ENCODE assay signal across 19 cellular contexts in genomic region chr2:68050353-68050752, GRCh38. TPM values are rescaled to one million over a fixed set of nuclear protein-coding genes. Genes with fewer than 3 reads are reported as not detected.
"Had no signal": no experiment of that assay in that cellular context is flagged by ENCODE, and none has a peak within 500 bp of the region (broad histone marks: within the 10 kb centered on the region; RNA-seq: fewer than 3 reads in every experiment).

No MANE protein-coding gene starts in this region.

- FAIRE-seq: frontal cortex, urothelium cell line had no signal

- H2AFZ ChIP-seq: parathyroid adenoma had no signal

- H3K9me3 ChIP-seq: ascending aorta, breast epithelium, heart right ventricle, lower lobe of right lung, neutrophil, thyroid gland had no signal

- ATAC-seq: heart right ventricle; left colon; lower lobe of right lung; stimulated activated effector memory CD8-positive, alpha-beta T cell treated with anti-CD3 and anti-CD28 coated beads, Interleukin-12 subunit alpha, Interleukin-12 subunit beta, amount 100 ng/mL, for 72 hours had no signal

- H3K4me3 Mint-ChIP-seq: activated CD4-positive, alpha-beta memory T cell treated with anti-CD3 and anti-CD28 coated beads for 36 hours; stimulated activated effector memory CD8-positive, alpha-beta T cell treated with anti-CD3 and anti-CD28 coated beads, Interleukin-12 subunit alpha, Interleukin-12 subunit beta, amount 100 ng/mL, for 72 hours; T-helper 1 cell treated with Interleukin-12 subunit alpha and Interleukin-12 subunit beta and Interleukin-4 antibody, amounts not matched to agents 30 μg/mL and 1 μg/mL, for 36 hours had no signal

- H3K27ac ChIP-seq: ascending aorta, breast epithelium, epithelial cell of prostate, heart right ventricle, lower lobe of right lung, neutrophil, parathyroid adenoma, thyroid gland, WERI-Rb-1 had no signal

- H3K27me3 ChIP-seq: ascending aorta, breast epithelium, heart right ventricle, neutrophil, thyroid gland had no signal

- DNase-seq: activated CD4-positive, alpha-beta memory T cell treated with anti-CD3 and anti-CD28 coated beads for 36 hours; activated T-cell treated with anti-CD3 and anti-CD28 coated beads, Interleukin-2, amount 50 U/mL, for 48 hours; dermis blood vessel endothelial cell; heart right ventricle; left colon; lower lobe of right lung; midbrain; retina; thyroid gland; WERI-Rb-1 had no signal

- H3K4me3 ChIP-seq: ascending aorta, breast epithelium, heart right ventricle, lower lobe of right lung, thyroid gland had no signal

- H3K36me3 ChIP-seq: breast epithelium, thyroid gland, WERI-Rb-1 had no signal

- H3K27ac Mint-ChIP-seq: activated CD4-positive, alpha-beta memory T cell treated with anti-CD3 and anti-CD28 coated beads for 36 hours; stimulated activated effector memory CD8-positive, alpha-beta T cell treated with anti-CD3 and anti-CD28 coated beads, Interleukin-12 subunit alpha, Interleukin-12 subunit beta, amount 100 ng/mL, for 72 hours; T-helper 1 cell treated with Interleukin-12 subunit alpha and Interleukin-12 subunit beta and Interleukin-4 antibody, amounts not matched to agents 30 μg/mL and 1 μg/mL, for 36 hours had no signal

- H3K9ac ChIP-seq: parathyroid adenoma had no signal

- H3K9me3 Mint-ChIP-seq: activated CD4-positive, alpha-beta memory T cell treated with anti-CD3 and anti-CD28 coated beads for 36 hours; stimulated activated effector memory CD8-positive, alpha-beta T cell treated with anti-CD3 and anti-CD28 coated beads, Interleukin-12 subunit alpha, Interleukin-12 subunit beta, amount 100 ng/mL, for 72 hours; T-helper 1 cell treated with Interleukin-12 subunit alpha and Interleukin-12 subunit beta and Interleukin-4 antibody, amounts not matched to agents 30 μg/mL and 1 μg/mL, for 36 hours had no signal

- H3K27me3 Mint-ChIP-seq: activated CD4-positive, alpha-beta memory T cell treated with anti-CD3 and anti-CD28 coated beads for 36 hours had no signal

- H3K4me1 ChIP-seq: breast epithelium, thyroid gland had no signal

RNA-seq across cellular contexts. Expression of gene C1D, which starts 12.5 kb away (rescaled TPM):
- total RNA-seq: ascending aorta had no signal
